Comparison of ENCODE assay signal across 8 cellular contexts in the genomic region with DNA sequence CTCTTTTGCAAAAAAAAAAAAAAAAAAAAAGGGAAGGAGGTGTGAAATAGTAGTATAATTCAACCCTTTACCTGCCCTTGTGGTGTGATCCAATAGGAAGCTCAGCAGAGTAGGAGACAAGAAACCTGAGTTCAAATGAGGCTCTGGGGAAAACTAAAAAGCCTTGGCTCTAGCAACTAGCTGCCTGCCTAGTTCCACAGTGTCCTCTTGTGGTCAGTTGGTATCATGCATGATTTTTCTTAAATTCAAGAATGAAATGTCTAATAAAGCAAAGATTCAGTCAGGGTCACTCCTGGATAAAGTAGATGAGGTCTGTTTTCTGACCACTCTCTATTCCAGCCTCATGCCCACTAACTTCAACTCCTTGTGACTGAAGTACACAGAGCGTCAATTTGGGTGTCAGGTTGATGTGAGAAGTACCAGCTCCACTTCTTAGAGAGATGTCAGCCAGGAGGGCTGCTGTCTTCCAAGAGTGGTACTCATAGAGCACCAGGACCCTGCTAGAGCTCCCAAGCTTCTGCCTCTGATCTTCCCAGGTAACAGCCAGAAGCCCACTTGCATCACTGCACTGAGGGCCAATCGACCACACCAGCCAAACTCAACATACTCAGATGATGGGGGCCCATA. TPM values are rescaled to one million over a fixed set of nuclear protein-coding genes. Genes with fewer than 3 reads are reported as not detected.
DNase-seq lines count a peak whose midpoint lies in the region; ATAC-seq and TF ChIP-seq lines count a peak whose summit lies in the region.

No MANE protein-coding gene starts in this region.

- no peaks in the 10 kb centered on the region for H3K36me3 ChIP-seq in brain microvascular endothelial cell (replicated peaks)
- H3K36me3 ChIP-seq in MG63 = no peaks in the 10 kb centered on the region

- no peak overlapping the region for H3K27ac ChIP-seq in brain microvascular endothelial cell

- in situ Hi-C loops in brain microvascular endothelial cell (cut with HindIII; ENCODE audit: low pct_ligation_motif_present, low sequenced_read_pairs) = no loop called here

- TF ChIP-seq CTCF in brain microvascular endothelial cell (IDR thresholded peaks at IDR 0.05; ENCODE audit: low read depth, low read length, missing control alignments) = peak; percentile 91

- no peaks in the 10 kb centered on the region for H3K27me3 ChIP-seq in brain microvascular endothelial cell (replicated peaks)
- H3K27me3 ChIP-seq in MG63 = peaks cover 3% of the 10 kb centered on the region; the same call in 1 of the 2 replicates

- ATAC-seq in HG02678 (IDR thresholded peaks at IDR 0.05; ENCODE audit: unreplicated experiment) = peak; percentile 52
- no peak for ATAC-seq in HG03135 (IDR thresholded peaks at IDR 0.05; ENCODE audit: unreplicated experiment)
- no peak for ATAC-seq in HG03095 (IDR thresholded peaks at IDR 0.05; ENCODE audit: unreplicated experiment)

- DNase-seq in Daoy (ENCODE audit: low read depth) (peak; percentile 66), NCI-H69 (lab: John Stamatoyannopoulos, UW) (peak; percentile 79), brain microvascular endothelial cell (peak; percentile 56), lung microvascular endothelial cell (ENCODE audit: low read depth in 2 of 2) (peak; percentile 70 to 71), MG63 (no peak)

- no peak overlapping the region for H3K4me3 ChIP-seq in brain microvascular endothelial cell (ENCODE audit: low read depth, low read length)
- no peak overlapping the region for H3K4me3 ChIP-seq in MG63

- H3K9me3 ChIP-seq in MG63 = no peaks in the 10 kb centered on the region

RNA-seq across cellular contexts. Expression of gene LSM5, which starts 10.5 kb away (rescaled TPM):
- total RNA-seq in Daoy (2014; rRNA removed; shearing (Covaris generic)) = 183 and 388 TPM in 2 replicates
- total RNA-seq in lung microvascular endothelial cell = 13.9 and 21.4 TPM in 2 replicates
- total RNA-seq in MG63 (2014; rRNA removed; shearing (Covaris generic); ENCODE audit: low replicate concordance) = 31.5 and 220 TPM in 2 replicates

RNA-seq across cellular contexts. Expression of gene AVL9, which starts 15.6 kb away (rescaled TPM):
- total RNA-seq in Daoy (2014; rRNA removed; shearing (Covaris generic)) = 44.3 and 54.9 TPM in 2 replicates
- total RNA-seq in lung microvascular endothelial cell = 26.8 and 47.6 TPM in 2 replicates
- 9.3 and 10.5 TPM in 2 replicates for total RNA-seq in MG63 (2014; rRNA removed; shearing (Covaris generic); ENCODE audit: low replicate concordance)
